ENCODE assay signal across 1 cellular context in genomic region chr4:41305486-41305885, GRCh38.
TF ChIP-seq lines count a peak whose summit lies in the region.

No MANE protein-coding gene starts in this region.

TF ChIP-seq in HepG2, 621 proteins besides CTCF, POLR2A, EP300 and RAD21 (continued from another document):
- TF ChIP-seq, protein P1, sequence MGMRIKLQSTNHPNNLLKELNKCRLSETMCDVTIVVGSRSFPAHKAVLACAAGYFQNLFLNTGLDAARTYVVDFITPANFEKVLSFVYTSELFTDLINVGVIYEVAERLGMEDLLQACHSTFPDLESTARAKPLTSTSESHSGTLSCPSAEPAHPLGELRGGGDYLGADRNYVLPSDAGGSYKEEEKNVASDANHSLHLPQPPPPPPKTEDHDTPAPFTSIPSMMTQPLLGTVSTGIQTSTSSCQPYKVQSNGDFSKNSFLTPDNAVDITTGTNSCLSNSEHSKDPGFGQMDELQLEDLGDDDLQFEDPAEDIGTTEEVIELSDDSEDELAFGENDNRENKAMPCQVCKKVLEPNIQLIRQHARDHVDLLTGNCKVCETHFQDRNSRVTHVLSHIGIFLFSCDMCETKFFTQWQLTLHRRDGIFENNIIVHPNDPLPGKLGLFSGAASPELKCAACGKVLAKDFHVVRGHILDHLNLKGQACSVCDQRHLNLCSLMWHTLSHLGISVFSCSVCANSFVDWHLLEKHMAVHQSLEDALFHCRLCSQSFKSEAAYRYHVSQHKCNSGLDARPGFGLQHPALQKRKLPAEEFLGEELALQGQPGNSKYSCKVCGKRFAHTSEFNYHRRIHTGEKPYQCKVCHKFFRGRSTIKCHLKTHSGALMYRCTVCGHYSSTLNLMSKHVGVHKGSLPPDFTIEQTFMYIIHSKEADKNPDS (CRISPR knock-in tag; IDR thresholded peaks at IDR 0.05), result no peak
- TF ChIP-seq ZFP90 (CRISPR knock-in tag; IDR thresholded peaks at IDR 0.05; ENCODE audit: borderline replicate concordance) (no peak), CREB3 (CRISPR knock-in tag; IDR thresholded peaks at IDR 0.05) (no peak), ZFP82 (CRISPR knock-in tag; IDR thresholded peaks at IDR 0.05; ENCODE audit: borderline replicate concordance) (no peak), PLRG1 (conservative IDR thresholded peaks at IDR 0.05) (no peak), CREM (IDR thresholded peaks at IDR 0.05) (no peak), CREM (CRISPR knock-in tag; IDR thresholded peaks at IDR 0.05) (no peak), ZNF552 (CRISPR knock-in tag; IDR thresholded peaks at IDR 0.05; ENCODE audit: borderline replicate concordance) (no peak), SP2 (CRISPR knock-in tag; IDR thresholded peaks at IDR 0.05) (no peak), NR2C2 (CRISPR knock-in tag; IDR thresholded peaks at IDR 0.05; ENCODE audit: borderline replicate concordance) (no peak), ZNF710 (CRISPR knock-in tag; IDR thresholded peaks at IDR 0.05; ENCODE audit: borderline replicate concordance) (no peak), HNRNPL (IDR thresholded peaks at IDR 0.05; ENCODE audit: low read depth, low read length) (no peak)
